Comparison of ENCODE assay signal across 11 cellular contexts in genomic region chr11:44785856-44786606, GRCh38. TPM values are rescaled to one million over a fixed set of nuclear protein-coding genes. Genes with fewer than 3 reads are reported as not detected.
DNase-seq lines count a peak whose midpoint lies in the region; ATAC-seq and TF ChIP-seq lines count a peak whose summit lies in the region.
"Had no signal": no experiment of that assay in that cellular context is flagged by ENCODE, and none has a peak within 500 bp of the region (broad histone marks: within the 10 kb centered on the region; RNA-seq: fewer than 3 reads in every experiment).

No MANE protein-coding gene starts in this region.

- H3K27me3 Mint-ChIP-seq in activated naive CD4-positive, alpha-beta T cell treated with anti-CD3 and anti-CD28 coated beads for 36 hours (ENCODE audit: low read depth) = no peaks in the 10 kb centered on the region
- H3K27me3 Mint-ChIP-seq in stimulated activated naive CD8-positive, alpha-beta T cell treated with anti-CD3 and anti-CD28 coated beads, Interleukin-15, amount 100 ng/mL, for 72 hours = no peaks in the 10 kb centered on the region
- no peaks in the 10 kb centered on the region for H3K27me3 Mint-ChIP-seq in effector memory CD8-positive, alpha-beta T cell
- H3K27me3 Mint-ChIP-seq: stimulated activated naive CD8-positive, alpha-beta T cell treated with anti-CD3 and anti-CD28 coated beads, Interleukin-15, Interleukin-2, amounts not matched to agents 100 ng/mL and 50 ng/mL, for 24 hours had no signal

- H3K9me3 Mint-ChIP-seq in activated naive CD4-positive, alpha-beta T cell treated with anti-CD3 and anti-CD28 coated beads for 36 hours = no peaks in the 10 kb centered on the region
- no peaks in the 10 kb centered on the region for H3K9me3 Mint-ChIP-seq in activated naive CD4-positive, alpha-beta T cell treated with anti-CD3 and anti-CD28 coated beads, Interleukin-2, amount 50 U/mL, for 72 hours
- no peaks in the 10 kb centered on the region for H3K9me3 Mint-ChIP-seq in stimulated activated naive CD8-positive, alpha-beta T cell treated with anti-CD3 and anti-CD28 coated beads, Interleukin-15, amount 100 ng/mL, for 72 hours
- H3K9me3 Mint-ChIP-seq in effector memory CD8-positive, alpha-beta T cell = no peaks in the 10 kb centered on the region
- H3K9me3 Mint-ChIP-seq: CD8-positive, alpha-beta memory T cell; stimulated activated naive CD8-positive, alpha-beta T cell treated with anti-CD3 and anti-CD28 coated beads, Interleukin-15, Interleukin-2, amounts not matched to agents 100 ng/mL and 50 ng/mL, for 24 hours had no signal

- H3K4me3 Mint-ChIP-seq in activated naive CD4-positive, alpha-beta T cell treated with anti-CD3 and anti-CD28 coated beads for 36 hours = no peak overlapping the region
- no peak overlapping the region for H3K4me3 Mint-ChIP-seq in stimulated activated naive CD8-positive, alpha-beta T cell treated with anti-CD3 and anti-CD28 coated beads, Interleukin-15, amount 100 ng/mL, for 72 hours
- no peak overlapping the region for H3K4me3 Mint-ChIP-seq in effector memory CD8-positive, alpha-beta T cell
- H3K4me3 Mint-ChIP-seq: CD8-positive, alpha-beta memory T cell; stimulated activated naive CD8-positive, alpha-beta T cell treated with anti-CD3 and anti-CD28 coated beads, Interleukin-15, Interleukin-2, amounts not matched to agents 100 ng/mL and 50 ng/mL, for 24 hours had no signal

- H3K4me3 ChIP-seq in fibroblast of villous mesenchyme (ENCODE audit: low read depth, low read length) = no peak overlapping the region

- no peaks in the 10 kb centered on the region for H3K36me3 Mint-ChIP-seq in activated naive CD4-positive, alpha-beta T cell treated with anti-CD3 and anti-CD28 coated beads for 36 hours (ENCODE audit: low read depth)
- peaks cover 0 to 5% of the 10 kb centered on the region in 2 donors for H3K36me3 Mint-ChIP-seq in activated naive CD4-positive, alpha-beta T cell treated with anti-CD3 and anti-CD28 coated beads, Interleukin-2, amount 50 U/mL, for 72 hours
- no peaks in the 10 kb centered on the region for H3K36me3 Mint-ChIP-seq in effector memory CD8-positive, alpha-beta T cell (ENCODE audit: insufficient read depth)

- peak; percentile 22 for TF ChIP-seq CTCF in fibroblast of villous mesenchyme (IDR thresholded peaks at IDR 0.05; ENCODE audit: insufficient read depth, low read depth, low read length)

- no peak overlapping the region for H3K27ac Mint-ChIP-seq in activated naive CD4-positive, alpha-beta T cell treated with anti-CD3 and anti-CD28 coated beads for 36 hours
- H3K27ac Mint-ChIP-seq in activated naive CD4-positive, alpha-beta T cell treated with anti-CD3 and anti-CD28 coated beads, Interleukin-2, amount 50 U/mL, for 72 hours = no peak overlapping the region
- H3K27ac Mint-ChIP-seq in stimulated activated naive CD8-positive, alpha-beta T cell treated with anti-CD3 and anti-CD28 coated beads, Interleukin-15, amount 100 ng/mL, for 72 hours = peak overlapping the region in 1 of 2 donors; percentile 19
- no peak overlapping the region for H3K27ac Mint-ChIP-seq in effector memory CD8-positive, alpha-beta T cell
- H3K27ac Mint-ChIP-seq: stimulated activated naive CD8-positive, alpha-beta T cell treated with anti-CD3 and anti-CD28 coated beads, Interleukin-15, Interleukin-2, amounts not matched to agents 100 ng/mL and 50 ng/mL, for 24 hours had no signal

- intact Hi-C loops in activated naive CD4-positive, alpha-beta T cell treated with anti-CD3 and anti-CD28 coated beads for 36 hours (cut with micrococcal nuclease) = loop anchor here (5.0 kb wide), 1 partner anchor 71 kb away; no protein-coding TSS in a partner anchor

- DNase-seq in activated naive CD4-positive, alpha-beta T cell treated with anti-CD3 and anti-CD28 coated beads for 36 hours = peak; percentile 17
- DNase-seq in activated naive CD4-positive, alpha-beta T cell treated with anti-CD3 and anti-CD28 coated beads, Interleukin-2, amount 50 U/mL, for 72 hours (ENCODE audit: low spot score in 2 of 2) = no peak
- DNase-seq in NCI-H69 (lab: John Stamatoyannopoulos, UW) = peak; percentile 65
- DNase-seq in fibroblast of villous mesenchyme (ENCODE audit: low read depth) = no peak
- DNase-seq in stimulated activated naive CD8-positive, alpha-beta T cell treated with anti-CD3 and anti-CD28 coated beads, Interleukin-15, amount 100 ng/mL, for 72 hours = no peak
- DNase-seq in effector memory CD8-positive, alpha-beta T cell = no peak
- DNase-seq in SW 1271 (lab: John Stamatoyannopoulos, UW) = no peak
- DNase-seq: CD8-positive, alpha-beta memory T cell; cortex of kidney had no signal

- ATAC-seq in activated naive CD4-positive, alpha-beta T cell treated with anti-CD3 and anti-CD28 coated beads, Interleukin-2, amount 50 U/mL, for 72 hours = no peak
- peak; percentile 20 for ATAC-seq in stimulated activated naive CD8-positive, alpha-beta T cell treated with anti-CD3 and anti-CD28 coated beads, Interleukin-15, amount 100 ng/mL, for 72 hours
- no peak for ATAC-seq in HG02763 (IDR thresholded peaks at IDR 0.05; ENCODE audit: unreplicated experiment)
- ATAC-seq in effector memory CD8-positive, alpha-beta T cell (replicated peaks) = no peak

- H3K4me1 Mint-ChIP-seq in activated naive CD4-positive, alpha-beta T cell treated with anti-CD3 and anti-CD28 coated beads for 36 hours (ENCODE audit: low read depth) = peaks cover 10% of the 10 kb centered on the region
- peaks cover 11% of the 10 kb centered on the region for H3K4me1 Mint-ChIP-seq in stimulated activated naive CD8-positive, alpha-beta T cell treated with anti-CD3 and anti-CD28 coated beads, Interleukin-15, amount 100 ng/mL, for 72 hours
- peaks cover 0 to 12% of the 10 kb centered on the region in 2 donors for H3K4me1 Mint-ChIP-seq in effector memory CD8-positive, alpha-beta T cell (ENCODE audit: low read depth in 2 of 2)

- CTCF ChIA-PET in activated naive CD4-positive, alpha-beta T cell treated with anti-CD3 and anti-CD28 coated beads for 36 hours (lab: Charles Lee) = interaction anchor here (0.7 to 2.7 kb wide), 5 partner anchors 8 to 174 kb away, joined by 3 to 9 read pairs (median 3); no protein-coding TSS in a partner anchor

RNA-seq across cellular contexts. Expression of gene TSPAN18, which starts 59.3 kb away (rescaled TPM):
- 1 to 10 TPM; 7.3 to 8.4 TPM for total RNA-seq in activated naive CD4-positive, alpha-beta T cell treated with anti-CD3 and anti-CD28 coated beads for 36 hours
- total RNA-seq in activated naive CD4-positive, alpha-beta T cell treated with anti-CD3 and anti-CD28 coated beads, Interleukin-2, amount 50 U/mL, for 72 hours = 1 to 10 TPM; 2.3 to 3.6 TPM
- total RNA-seq in fibroblast of villous mesenchyme = under 0.01 and 0.64 TPM in 2 replicates

Comparison
In these comparisons a context has a peak if more than half of its experiments do, and no peak if none do; other contexts are left out.
1. DNase-seq: peak in activated naive CD4-positive, alpha-beta T cell treated with anti-CD3 and anti-CD28 coated beads for 36 hours (single experiment) and NCI-H69 (single experiment); none in activated naive CD4-positive, alpha-beta T cell treated with anti-CD3 and anti-CD28 coated beads, Interleukin-2, amount 50 U/mL, for 72 hours (0 of 2), fibroblast of villous mesenchyme (single experiment), stimulated activated naive CD8-positive, alpha-beta T cell treated with anti-CD3 and anti-CD28 coated beads, Interleukin-15, amount 100 ng/mL, for 72 hours (0 of 2), effector memory CD8-positive, alpha-beta T cell (0 of 3) and SW 1271 (0 of 2).